In the genomic region with DNA sequence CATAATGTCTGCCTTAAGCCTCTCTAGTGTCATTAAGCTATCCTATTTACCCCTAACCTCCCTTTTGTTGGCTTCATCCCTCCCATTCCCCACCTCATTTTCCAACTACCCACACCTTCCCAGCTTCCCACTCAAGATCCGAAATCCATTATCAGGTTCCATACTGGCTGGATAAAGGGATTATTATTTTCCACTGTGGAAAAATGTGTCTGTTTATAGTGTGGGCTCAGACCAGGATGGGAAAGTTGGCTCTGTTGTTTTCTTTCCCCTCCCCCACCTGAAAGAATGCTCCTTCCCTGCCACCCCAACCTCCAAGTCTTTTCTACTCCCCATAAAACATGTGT, we compare ENCODE assay signal across 19 cellular contexts. TPM values are rescaled to one million over a fixed set of nuclear protein-coding genes. Genes with fewer than 3 reads are reported as not detected.
A peak's percentile ranks its signal among the peaks of the same experiment; 100 is the strongest.
DNase-seq lines count a peak whose midpoint lies in the region; ATAC-seq, FAIRE-seq and TF ChIP-seq lines count a peak whose summit lies in the region.
"Had no signal": no experiment of that assay in that cellular context is flagged by ENCODE, and none has a peak within 500 bp of the region (broad histone marks: within the 10 kb centered on the region; RNA-seq: fewer than 3 reads in every experiment).

No MANE protein-coding gene starts in this region.

- H3K27me3 ChIP-seq in lower lobe of right lung (ENCODE audit: low read depth) (no peaks in the 10 kb centered on the region), tibial nerve (no peaks in the 10 kb centered on the region)
- H3K27me3 ChIP-seq: gastrocnemius medialis, right lobe of liver had no signal

- no peaks in the 10 kb centered on the region for H3K9me3 ChIP-seq in lower lobe of right lung
- no peaks in the 10 kb centered on the region for H3K9me3 ChIP-seq in tibial nerve
- H3K9me3 ChIP-seq: gastrocnemius medialis, right lobe of liver, SK-N-SH had no signal

- H3K27ac ChIP-seq in lower lobe of right lung = peak overlapping the region; percentile 42
- H3K27ac ChIP-seq in tibial nerve = peak overlapping the region in 3 of 4 donors; percentile 16 to 50 (median 49)
- H3K27ac ChIP-seq: gastrocnemius medialis, PC-9, right lobe of liver had no signal

- no peak for DNase-seq in activated T-cell treated with anti-CD3 and anti-CD28 coated beads, Interleukin-2, amount 50 U/mL, for 72 hours
- DNase-seq in activated T-cell treated with anti-CD3 and anti-CD28 coated beads, Interleukin-2, amount 50 U/mL, for 48 hours = no peak
- DNase-seq in activated CD8-positive, alpha-beta T cell treated with anti-CD3 and anti-CD28 coated beads for 36 hours = no peak
- no peak for DNase-seq in lower lobe of right lung
- no peak for DNase-seq in tibial nerve (ENCODE audit: low spot score in 2 of 2)
- DNase-seq in LoVo (ENCODE audit: low spot score) = no peak
- DNase-seq in H54 (ENCODE audit: insufficient read length, low spot score) = no peak
- DNase-seq in nucleus accumbens (lab: John Stamatoyannopoulos, UW) = no peak
- DNase-seq: gastrocnemius medialis; H7; mammary epithelial cell; NCI-H2029 treated with DMSO at 0.1 percent for 48 hours; NCI-H526; right lobe of liver; SK-N-SH; stimulated activated CD4-positive, alpha-beta T cell treated with anti-CD3 and anti-CD28 coated beads, Interleukin-2, amount 100 ng/mL, for 24 hours; trophoblast cell had no signal

- FAIRE-seq in H54 (lab: Jason Lieb, UNC) = no peak
- FAIRE-seq: endometrium had no signal

- no peak for TF ChIP-seq EP300 in tibial nerve (IDR thresholded peaks at IDR 0.05)

- H3K36me3 ChIP-seq in lower lobe of right lung = peaks cover 26% of the 10 kb centered on the region
- H3K36me3 ChIP-seq in tibial nerve = peaks cover 0 to 23% (median 0%) of the 10 kb centered on the region in 3 donors

- intact Hi-C loops in activated CD8-positive, alpha-beta T cell treated with anti-CD3 and anti-CD28 coated beads for 36 hours (cut with micrococcal nuclease) = no loop called here
- intact Hi-C loops in lower lobe of right lung (cut with DNase I) = no loop called here

- no peaks in the 10 kb centered on the region for H3K27me3 Mint-ChIP-seq in activated T-cell treated with anti-CD3 and anti-CD28 coated beads, Interleukin-2, amount 50 U/mL, for 72 hours (ENCODE audit: low read depth)
- H3K27me3 Mint-ChIP-seq in activated CD8-positive, alpha-beta T cell treated with anti-CD3 and anti-CD28 coated beads for 36 hours = no peaks in the 10 kb centered on the region

- no peaks in the 10 kb centered on the region for H3K9me3 Mint-ChIP-seq in activated T-cell treated with anti-CD3 and anti-CD28 coated beads, Interleukin-2, amount 50 U/mL, for 72 hours
- H3K9me3 Mint-ChIP-seq in activated CD8-positive, alpha-beta T cell treated with anti-CD3 and anti-CD28 coated beads for 36 hours = no peaks in the 10 kb centered on the region

- TF ChIP-seq CTCF in activated CD8-positive, alpha-beta T cell treated with anti-CD3 and anti-CD28 coated beads for 36 hours (IDR thresholded peaks at IDR 0.05) = no peak
- TF ChIP-seq CTCF in lower lobe of right lung (IDR thresholded peaks at IDR 0.05) = no peak
- TF ChIP-seq CTCF in tibial nerve (IDR thresholded peaks at IDR 0.05) = no peak

- peaks cover 5 to 19% of the 10 kb centered on the region in 2 donors for H3K36me3 Mint-ChIP-seq in activated T-cell treated with anti-CD3 and anti-CD28 coated beads, Interleukin-2, amount 50 U/mL, for 72 hours (ENCODE audit: insufficient read depth in 2 of 2)
- peaks cover 52% of the 10 kb centered on the region for H3K36me3 Mint-ChIP-seq in activated CD8-positive, alpha-beta T cell treated with anti-CD3 and anti-CD28 coated beads for 36 hours (ENCODE audit: low read depth)

- H3K4me3 ChIP-seq in lower lobe of right lung (no peak overlapping the region), tibial nerve (no peak overlapping the region)
- H3K4me3 ChIP-seq: gastrocnemius medialis, PC-9, right lobe of liver had no signal

- H3K27ac Mint-ChIP-seq in activated T-cell treated with anti-CD3 and anti-CD28 coated beads, Interleukin-2, amount 50 U/mL, for 72 hours = peak overlapping the region; percentile 44
- H3K27ac Mint-ChIP-seq in activated CD8-positive, alpha-beta T cell treated with anti-CD3 and anti-CD28 coated beads for 36 hours = peak overlapping the region; percentile 69

- H3K4me1 ChIP-seq in lower lobe of right lung (peaks cover 92% of the 10 kb centered on the region), tibial nerve (peaks cover 3 to 93% (median 61%) of the 10 kb centered on the region in 4 donors)

- CTCF ChIA-PET in activated CD8-positive, alpha-beta T cell treated with anti-CD3 and anti-CD28 coated beads for 36 hours (lab: Charles Lee) = interaction anchor here (1.1 to 1.2 kb wide), 2 partner anchors 48 to 157 kb away, joined by 3 to 5 read pairs; no protein-coding TSS in a partner anchor

- no peak for ATAC-seq in activated T-cell treated with anti-CD3 and anti-CD28 coated beads, Interleukin-2, amount 50 U/mL, for 72 hours (replicated peaks in 1 of 2)
- no peak for ATAC-seq in activated CD8-positive, alpha-beta T cell treated with anti-CD3 and anti-CD28 coated beads for 36 hours
- ATAC-seq in lower lobe of right lung = no peak
- ATAC-seq: gastrocnemius medialis, right lobe of liver had no signal

- TF ChIP-seq POLR2A in tibial nerve (IDR thresholded peaks at IDR 0.05) (no peak), H54 (IDR thresholded peaks at IDR 0.05; ENCODE audit: low read depth, low read length) (no peak)

- POLR2A ChIA-PET in activated CD8-positive, alpha-beta T cell treated with anti-CD3 and anti-CD28 coated beads for 36 hours (lab: Charles Lee) = interaction anchor here (1.0 to 1.1 kb wide), 2 partner anchors 16 to 48 kb away, joined by 3 read pairs; no protein-coding TSS in a partner anchor

- 52 to 57% methylated on average over 1 of the region's 1 CpG for WGBS in tibial nerve, 2 donors

- peaks cover 96% of the 10 kb centered on the region for H3K4me1 Mint-ChIP-seq in activated T-cell treated with anti-CD3 and anti-CD28 coated beads, Interleukin-2, amount 50 U/mL, for 72 hours (ENCODE audit: low read depth)
- peaks cover 84% of the 10 kb centered on the region for H3K4me1 Mint-ChIP-seq in activated CD8-positive, alpha-beta T cell treated with anti-CD3 and anti-CD28 coated beads for 36 hours (ENCODE audit: low read depth)

- H3K4me3 Mint-ChIP-seq in activated T-cell treated with anti-CD3 and anti-CD28 coated beads, Interleukin-2, amount 50 U/mL, for 72 hours = peak overlapping the region in 1 of 2 donors; percentile 77
- H3K4me3 Mint-ChIP-seq in activated CD8-positive, alpha-beta T cell treated with anti-CD3 and anti-CD28 coated beads for 36 hours = no peak overlapping the region

RNA-seq across cellular contexts. Expression of gene SUSD6, which starts 49.8 kb away (rescaled TPM):
- total RNA-seq in activated T-cell treated with anti-CD3 and anti-CD28 coated beads, Interleukin-2, amount 50 U/mL, for 72 hours = 10 to 100 TPM; 60.3 to 73.8 TPM
- 10 to 100 TPM; 35.7 to 36.2 TPM for total RNA-seq in activated CD8-positive, alpha-beta T cell treated with anti-CD3 and anti-CD28 coated beads for 36 hours
- total RNA-seq in lower lobe of right lung (80.1 TPM), tibial nerve (10 to 100 TPM; 54.4 to 66.3 (median 57.7) TPM)
